ENCODE assay signal across 10 cellular contexts in genomic region chr17:78416791-78417530, GRCh38. TPM values are rescaled to one million over a fixed set of nuclear protein-coding genes. Genes with fewer than 3 reads are reported as not detected.
DNase-seq lines count a peak whose midpoint lies in the region; ATAC-seq, FAIRE-seq and TF ChIP-seq lines count a peak whose summit lies in the region.
"Had no signal": no experiment of that assay in that cellular context is flagged by ENCODE, and none has a peak within 500 bp of the region (broad histone marks: within the 10 kb centered on the region; RNA-seq: fewer than 3 reads in every experiment).

No MANE protein-coding gene starts in this region.

- WGBS in HepG2 (ENCODE audit: low lambda C conversion rate), result 95% methylated on average over 9 of the region's 15 CpGs

- H3K4me3 ChIP-seq in astrocyte of the spinal cord (ENCODE audit: low read depth, low read length) (no peak overlapping the region), HepG2 (replicated peaks in 1 of 3; ENCODE audit: insufficient read depth in 1 of 3, low read depth in 2 of 3, low read length in 3 of 3) (no peak overlapping the region), subcutaneous abdominal adipose tissue (ENCODE audit: low read depth in 1 of 5, low read length in 5 of 5) (peak overlapping the region in 3 of 5 donors; percentile 18 to 48 (median 27)), OCI-LY7 (ENCODE audit: low read depth, low read length, poor library complexity, severe bottlenecking) (no peak overlapping the region)

- no peaks in the 10 kb centered on the region for H3K79me2 ChIP-seq in HepG2 (ENCODE audit: insufficient read depth, low read length)
- no peaks in the 10 kb centered on the region for H3K79me2 ChIP-seq in OCI-LY7 (ENCODE audit: insufficient read depth, low read depth, low read length)

- TF ChIP-seq POLR2A in HepG2 (IDR thresholded peaks at IDR 0.05; ENCODE audit: insufficient read depth in 1 of 2, low read depth in 2 of 2, low read length in 2 of 2), result no peak

- BruUV-seq in HepG2 (replicated peaks; lab: Mats Ljungman, UMichigan) (no TSS peak), OCI-LY7 (replicated peaks; lab: Mats Ljungman, UMichigan) (no TSS peak)

- no peak for TF ChIP-seq RAD21 in HepG2 (CRISPR knock-in tag; IDR thresholded peaks at IDR 0.05)

- peak; percentile 13 for DNase-seq in NCI-H1436 treated with DMSO at 0.1 percent for 48 hours (lab: John Stamatoyannopoulos, UW)
- DNase-seq in NCI-H1436 (lab: John Stamatoyannopoulos, UW), result no peak
- DNase-seq in astrocyte of the spinal cord (ENCODE audit: low read depth, low spot score), result peak; percentile 19
- DNase-seq in HepG2 (ENCODE audit: low spot score), result no peak
- DNase-seq in OCI-LY7 (ENCODE audit: low spot score), result no peak
- DNase-seq in dedifferentiated amniotic fluid mesenchymal stem cell (ENCODE audit: extremely low spot score), result no peak
- DNase-seq: stimulated activated CD4-positive, alpha-beta T cell treated with anti-CD3 and anti-CD28 coated beads, Interleukin-12 subunit alpha, Interleukin-12 subunit beta, amount 100 ng/mL, for 4 hours had no signal

- H2AFZ ChIP-seq in HepG2 (ENCODE audit: low read length) (no peak overlapping the region), OCI-LY7 (ENCODE audit: low read length) (no peak overlapping the region)

- H3K4me1 ChIP-seq in HepG2 (ENCODE audit: insufficient read depth, low read length), result peaks cover 23% of the 10 kb centered on the region
- H3K4me1 ChIP-seq in subcutaneous abdominal adipose tissue (ENCODE audit: control insufficient read depth in 5 of 5, insufficient read depth in 5 of 5, low read length in 5 of 5), result peaks cover 26 to 91% (median 80%) of the 10 kb centered on the region in 5 donors
- H3K4me1 ChIP-seq in OCI-LY7 (ENCODE audit: insufficient read depth, low read length, poor library complexity, severe bottlenecking), result peaks cover 4% of the 10 kb centered on the region

- ATAC-seq in HepG2, result no peak
- ATAC-seq in HG02981 (IDR thresholded peaks at IDR 0.05; ENCODE audit: unreplicated experiment), result no peak

- in situ Hi-C loops in astrocyte of the spinal cord (cut with HindIII; ENCODE audit: low sequenced_read_pairs) (no loop called here), HepG2 (cut with HindIII; ENCODE audit: extremely low pct_ligation_motif_present, low pct_unique_long_range_greater_than_20kb) (no loop called here)

- TF ChIP-seq EP300 in HepG2 (IDR thresholded peaks at IDR 0.05; ENCODE audit: low read depth in 2 of 2, low read length in 2 of 2) (no peak), HepG2 (CRISPR knock-in tag; IDR thresholded peaks at IDR 0.05; ENCODE audit: borderline replicate concordance) (no peak)

- intact Hi-C loops in HepG2 (cut with micrococcal nuclease; ENCODE audit: unreplicated experiment), result no loop called here
- intact Hi-C loops in OCI-LY7 (cut with micrococcal nuclease; ENCODE audit: unreplicated experiment), result no loop called here

- H3K27me3 ChIP-seq in HepG2 (ENCODE audit: control insufficient read depth in 1 of 2, insufficient read depth in 2 of 2, low read length in 2 of 2), result no peaks in the 10 kb centered on the region
- H3K27me3 ChIP-seq in subcutaneous abdominal adipose tissue (ENCODE audit: control insufficient read depth in 5 of 5, insufficient read depth in 4 of 5, low read length in 5 of 5), result no peaks in the 10 kb centered on the region

- H3K9me2 ChIP-seq in OCI-LY7 (ENCODE audit: insufficient read depth, low read length), result no peaks in the 10 kb centered on the region

- H3K27ac ChIP-seq in HepG2 (ENCODE audit: extremely low read length, insufficient read depth, low read length), result no peak overlapping the region
- H3K27ac ChIP-seq in subcutaneous abdominal adipose tissue (ENCODE audit: low read depth, low read length), result peak overlapping the region; percentile 91
- no peak overlapping the region for H3K27ac ChIP-seq in OCI-LY7 (ENCODE audit: low read depth, low read length, poor library complexity, severe bottlenecking)
- H3K27ac ChIP-seq: 22Rv1 had no signal

- CTCF ChIA-PET in HepG2 (lab: Yijun Ruan, JAX; ENCODE audit: low intra/inter-chr PET ratio, low total read pairs), result no interaction called here
- CTCF ChIA-PET in OCI-LY7 (lab: Charles Lee; ENCODE audit: unreplicated experiment), result no interaction called here

- H3K36me3 ChIP-seq in HepG2 (replicated peaks in 1 of 2; ENCODE audit: control insufficient read depth in 1 of 2, insufficient read depth in 2 of 2, low read length in 2 of 2) (peaks cover 20 to 43% of the 10 kb centered on the region in 2 experiments), subcutaneous abdominal adipose tissue (ENCODE audit: control insufficient read depth in 5 of 5, insufficient read depth in 5 of 5, low read length in 5 of 5) (peaks cover 0 to 49% (median 24%) of the 10 kb centered on the region in 5 donors), OCI-LY7 (ENCODE audit: insufficient read depth, low read length) (peaks cover 59% of the 10 kb centered on the region)

- H3K9ac ChIP-seq in HepG2 (ENCODE audit: insufficient read depth, low read depth, low read length) (no peak overlapping the region), subcutaneous abdominal adipose tissue (ENCODE audit: low read length in 5 of 5) (peak overlapping the region; percentile 48 to 79 (median 66))

- H4K20me1 ChIP-seq in HepG2 (ENCODE audit: insufficient read depth, low read length), result peaks cover 31% of the 10 kb centered on the region
- no peaks in the 10 kb centered on the region for H4K20me1 ChIP-seq in OCI-LY7 (ENCODE audit: insufficient read depth, low read length)

- H3K4me2 ChIP-seq in HepG2 (ENCODE audit: low read depth, low read length) (no peak overlapping the region), OCI-LY7 (ENCODE audit: low read length) (no peak overlapping the region)

- TF ChIP-seq CTCF in astrocyte of the spinal cord (IDR thresholded peaks at IDR 0.05; ENCODE audit: low read depth, low read length) (no peak), HepG2 (CRISPR knock-in tag; IDR thresholded peaks at IDR 0.05) (no peak), OCI-LY7 (conservative IDR thresholded peaks at IDR 0.05; ENCODE audit: low read length) (no peak)

- no peak for FAIRE-seq in HepG2 (lab: Jason Lieb, UNC)

- POLR2A ChIA-PET in HepG2 (lab: Yijun Ruan, JAX) (interaction anchor here (0.9 kb wide), 1 partner anchor 44 kb away, joined by 4 read pairs; no protein-coding TSS in a partner anchor), OCI-LY7 (lab: Charles Lee) (no interaction called here)

- H3K9me3 ChIP-seq in HepG2 (ENCODE audit: low read length) (no peaks in the 10 kb centered on the region), subcutaneous abdominal adipose tissue (ENCODE audit: control insufficient read depth in 5 of 5, low read length in 5 of 5) (no peaks in the 10 kb centered on the region), OCI-LY7 (ENCODE audit: low read length) (no peaks in the 10 kb centered on the region)

RNA-seq across cellular contexts. Expression of gene PGS1, which starts 38.5 kb away (rescaled TPM):
- total RNA-seq in HepG2 (2016; rRNA removed; fragmentation: Illumina TruSeq; extraction: Trizol), result 18.8 and 25.9 TPM in 2 replicates
- total RNA-seq in HepG2 (2016; cell fraction: cytosol; rRNA removed; fragmentation: Illumina TruSeq; extraction: Trizol; ENCODE audit: low read depth), result 10.8 and 10.9 TPM in 2 replicates
- total RNA-seq in HepG2 (2016; cell fraction: insoluble cytoplasmic fraction; rRNA removed; fragmentation: Illumina TruSeq; extraction: Trizol), result 14.8 and 27.5 TPM in 2 replicates
- total RNA-seq in HepG2 (2016; cell fraction: membrane; rRNA removed; fragmentation: Illumina TruSeq; extraction: Trizol), result 11.3 and 11.9 TPM in 2 replicates
- total RNA-seq in HepG2 (2016; cell fraction: nucleus; rRNA removed; fragmentation: Illumina TruSeq; extraction: Trizol), result 27.4 and 30.7 TPM in 2 replicates
- 31.5 and 42.3 TPM in 2 replicates for polyA plus RNA-seq in HepG2 (2011; rRNA removed)
- 30.6 and 33.0 TPM in 2 replicates for polyA plus RNA-seq in HepG2 (2011; cell fraction: cytosol; rRNA removed)
- 151 and 153 TPM in 2 replicates for polyA plus RNA-seq in HepG2 (2011; cell fraction: nucleus; rRNA removed)
- 18.3 and 27.7 TPM in 2 replicates for polyA plus RNA-seq in HepG2 (2012)
- polyA plus RNA-seq in HepG2 (2016; cell fraction: cytosol; fragmentation: Illumina TruSeq; extraction: Trizol; ENCODE audit: low read depth), result 2.9 and 3.9 TPM in 2 replicates
- 12.8 and 16.5 TPM in 2 replicates for polyA plus RNA-seq in HepG2 (2016; cell fraction: insoluble cytoplasmic fraction; fragmentation: Illumina TruSeq; extraction: Trizol; ENCODE audit: low read depth)
- polyA plus RNA-seq in HepG2 (2016; cell fraction: membrane; fragmentation: Illumina TruSeq; extraction: Trizol; ENCODE audit: low read depth), result 6.1 and 6.7 TPM in 2 replicates
- 50.4 and 56.8 TPM in 2 replicates for polyA plus RNA-seq in HepG2 (2016; cell fraction: nucleus; fragmentation: Illumina TruSeq; extraction: Trizol; ENCODE audit: insufficient read depth, low read depth)
- 49.2 and 54.3 TPM in 2 replicates for polyA minus RNA-seq in HepG2 (2011; rRNA and poly(A)+ RNA removed; ENCODE audit: low replicate concordance)
- polyA minus RNA-seq in HepG2 (2011; cell fraction: cytosol; rRNA and poly(A)+ RNA removed), result 13.6 and 15.2 TPM in 2 replicates
- polyA minus RNA-seq in HepG2 (2011; cell fraction: nucleus; rRNA and poly(A)+ RNA removed), result 58.3 and 63.7 TPM in 2 replicates
- total RNA-seq in OCI-LY7 (2014; rRNA removed; shearing (Covaris generic)), result 59.6 and 67.3 TPM in 2 replicates
- total RNA-seq in OCI-LY7 (2022), result 61.3 and 68.2 TPM in 2 replicates

RNA-seq across cellular contexts. Expression of gene SOCS3, which starts 57.1 kb away (rescaled TPM):
- total RNA-seq in HepG2 (2016; rRNA removed; fragmentation: Illumina TruSeq; extraction: Trizol) (0.66 and 0.77 TPM in 2 replicates), OCI-LY7 (2022) (not detected in 2 replicates)
- 0.30 and 0.35 TPM in 2 replicates for total RNA-seq in HepG2 (2016; cell fraction: cytosol; rRNA removed; fragmentation: Illumina TruSeq; extraction: Trizol; ENCODE audit: low read depth)
- 0.59 and 0.95 TPM in 2 replicates for total RNA-seq in HepG2 (2016; cell fraction: insoluble cytoplasmic fraction; rRNA removed; fragmentation: Illumina TruSeq; extraction: Trizol)
- total RNA-seq in HepG2 (2016; cell fraction: membrane; rRNA removed; fragmentation: Illumina TruSeq; extraction: Trizol), result 0.83 and 0.93 TPM in 2 replicates
- total RNA-seq in HepG2 (2016; cell fraction: nucleus; rRNA removed; fragmentation: Illumina TruSeq; extraction: Trizol), result 0.66 and 1.2 TPM in 2 replicates
- polyA plus RNA-seq in HepG2 (2011; rRNA removed), result 2.4 and 3.2 TPM in 2 replicates
- polyA plus RNA-seq in HepG2 (2011; cell fraction: cytosol; rRNA removed), result 2.4 and 2.6 TPM in 2 replicates
- 4.1 and 5.9 TPM in 2 replicates for polyA plus RNA-seq in HepG2 (2011; cell fraction: nucleus; rRNA removed)
- 0.94 and 3.5 TPM in 2 replicates for polyA plus RNA-seq in HepG2 (2012)
- 0.05 and 0.10 TPM in 2 replicates for polyA plus RNA-seq in HepG2 (2016; cell fraction: cytosol; fragmentation: Illumina TruSeq; extraction: Trizol; ENCODE audit: low read depth)
- polyA plus RNA-seq in HepG2 (2016; cell fraction: insoluble cytoplasmic fraction; fragmentation: Illumina TruSeq; extraction: Trizol; ENCODE audit: low read depth), result 0.32 and 0.52 TPM in 2 replicates
- 0.27 and 0.28 TPM in 2 replicates for polyA plus RNA-seq in HepG2 (2016; cell fraction: membrane; fragmentation: Illumina TruSeq; extraction: Trizol; ENCODE audit: low read depth)
- polyA plus RNA-seq in HepG2 (2016; cell fraction: nucleus; fragmentation: Illumina TruSeq; extraction: Trizol; ENCODE audit: insufficient read depth, low read depth), result 1.1 and 1.3 TPM in 2 replicates
- 11.0 and 18.7 TPM in 2 replicates for polyA minus RNA-seq in HepG2 (2011; rRNA and poly(A)+ RNA removed; ENCODE audit: low replicate concordance)
- 6.9 and 7.9 TPM in 2 replicates for polyA minus RNA-seq in HepG2 (2011; cell fraction: cytosol; rRNA and poly(A)+ RNA removed)
- polyA minus RNA-seq in HepG2 (2011; cell fraction: nucleus; rRNA and poly(A)+ RNA removed), result 3.5 and 5.2 TPM in 2 replicates
- total RNA-seq in OCI-LY7 (2014; rRNA removed; shearing (Covaris generic)), result not detected in 2 replicates

Comparison
In these comparisons a context has a peak if more than half of its experiments do, and no peak if none do; other contexts are left out.
1. DNase-seq: peak in NCI-H1436 treated with DMSO at 0.1 percent for 48 hours (single experiment) and astrocyte of the spinal cord (single experiment); none in NCI-H1436 (single experiment), HepG2 (single experiment), OCI-LY7 (single experiment) and dedifferentiated amniotic fluid mesenchymal stem cell (single experiment).
2. H3K4me3 ChIP-seq: peak in subcutaneous abdominal adipose tissue (3 of 5); none in astrocyte of the spinal cord (single experiment), HepG2 (0 of 3) and OCI-LY7 (single experiment).